8 cellular contexts compared by ENCODE assay signal in the genomic region with DNA sequence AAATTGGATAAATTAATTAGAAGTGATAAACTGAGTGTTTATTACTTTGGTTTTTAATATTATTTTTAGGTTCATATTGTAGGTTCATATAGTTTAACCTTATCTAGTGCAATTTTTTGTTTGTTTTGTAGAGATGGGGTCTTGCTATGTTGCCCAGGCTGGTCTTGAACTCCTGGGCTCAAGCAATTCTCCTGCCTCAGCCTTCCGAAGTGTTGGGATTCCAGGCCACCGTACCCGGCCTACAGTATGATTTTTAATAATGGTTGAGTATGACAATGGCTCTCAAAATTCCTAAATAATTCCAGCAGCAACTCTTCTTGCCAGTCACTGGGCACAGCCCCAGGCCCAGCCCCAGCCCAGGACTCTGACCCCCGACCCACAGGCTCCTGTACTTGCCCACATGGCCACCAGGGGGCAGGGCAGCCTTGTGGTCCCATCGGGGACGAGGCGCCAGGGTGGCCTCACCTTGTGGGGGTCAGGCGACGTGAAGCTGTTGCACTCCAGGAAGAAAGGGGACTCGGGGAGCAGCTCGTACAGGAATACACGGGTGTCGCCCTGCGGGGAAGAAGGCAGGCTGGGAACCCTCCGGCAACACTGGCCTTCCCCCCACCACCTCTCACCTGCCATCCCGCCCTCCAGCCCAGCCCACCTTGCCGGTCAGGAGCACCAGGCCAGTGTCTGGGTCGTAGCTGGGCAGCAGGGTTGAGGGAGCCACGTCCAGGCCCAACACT. TPM values are rescaled to one million over a fixed set of nuclear protein-coding genes. Genes with fewer than 3 reads are reported as not detected.
DNase-seq lines count a peak whose midpoint lies in the region; ATAC-seq and TF ChIP-seq lines count a peak whose summit lies in the region.

No MANE protein-coding gene starts in this region.

- H3K27me3 Mint-ChIP-seq in activated T-cell treated with anti-CD3 and anti-CD28 coated beads, Interleukin-2, amount 50 U/mL, for 4 hours (ENCODE audit: low read depth) = no peaks in the 10 kb centered on the region

- H3K4me1 Mint-ChIP-seq in activated T-cell treated with anti-CD3 and anti-CD28 coated beads, Interleukin-2, amount 50 U/mL, for 4 hours (ENCODE audit: low read depth) = no peaks in the 10 kb centered on the region

- WGBS in psoas muscle, 3 donors = 45 to 46% (median 46%) methylated on average over 12 to 19 of the region's 19 CpGs

- ATAC-seq in activated T-cell treated with anti-CD3 and anti-CD28 coated beads, Interleukin-2, amount 50 U/mL, for 4 hours = peak; percentile 84 to 91
- ATAC-seq in psoas muscle (peak; percentile 77 to 92 (median 86)), GM18909 (IDR thresholded peaks at IDR 0.05; ENCODE audit: poor library complexity, unreplicated experiment) (no peak), HG02678 (IDR thresholded peaks at IDR 0.05; ENCODE audit: unreplicated experiment) (no peak), HG03045 (IDR thresholded peaks at IDR 0.05; ENCODE audit: unreplicated experiment) (no peak)

- no peak overlapping the region for H3K27ac ChIP-seq in psoas muscle

- H3K4me3 Mint-ChIP-seq in activated T-cell treated with anti-CD3 and anti-CD28 coated beads, Interleukin-2, amount 50 U/mL, for 4 hours = no peak overlapping the region

- H3K4me1 ChIP-seq in NT2/D1 (ENCODE audit: insufficient read depth, insufficient read length) (peaks cover 19% of the 10 kb centered on the region), psoas muscle (no peaks in the 10 kb centered on the region)

- H3K9ac ChIP-seq in NT2/D1 (ENCODE audit: insufficient read length, low read depth) = peak overlapping the region; percentile 17

- DNase-seq in GM06990 (ENCODE audit: extremely low read depth, insufficient read length) = no peak
- peak; percentile 55 for DNase-seq in NT2/D1 (ENCODE audit: low read depth, low spot score)
- DNase-seq in activated T-cell treated with anti-CD3 and anti-CD28 coated beads, Interleukin-2, amount 50 U/mL, for 4 hours = peak; percentile 65
- DNase-seq in foreskin fibroblast = peak in 1 of 2 donors; percentile 66
- peak; percentile 78 to 85 for DNase-seq in psoas muscle

- H3K36me3 Mint-ChIP-seq in activated T-cell treated with anti-CD3 and anti-CD28 coated beads, Interleukin-2, amount 50 U/mL, for 4 hours (ENCODE audit: insufficient read depth) = peaks cover 6% of the 10 kb centered on the region

- no peaks in the 10 kb centered on the region for H3K9me3 ChIP-seq in NT2/D1 (ENCODE audit: insufficient read depth, low read length)
- no peaks in the 10 kb centered on the region for H3K9me3 ChIP-seq in psoas muscle

- TF ChIP-seq CTCF in GM06990 (IDR thresholded peaks at IDR 0.05; ENCODE audit: insufficient read depth, low read length, poor library complexity, severe bottlenecking) (peak; percentile 93), foreskin fibroblast (IDR thresholded peaks at IDR 0.05; ENCODE audit: low read depth, low read length) (peak; percentile 94), psoas muscle (IDR thresholded peaks at IDR 0.05) (peak; percentile 98)

- H3K4me3 ChIP-seq in GM06990 (replicated peaks; ENCODE audit: low read depth, low read length) = no peak overlapping the region
- no peak overlapping the region for H3K4me3 ChIP-seq in NT2/D1 (ENCODE audit: insufficient read length, low read depth)
- H3K4me3 ChIP-seq in foreskin fibroblast (ENCODE audit: low read depth in 1 of 2, low read length in 2 of 2) = no peak overlapping the region
- no peak overlapping the region for H3K4me3 ChIP-seq in psoas muscle

- no peaks in the 10 kb centered on the region for H3K9me3 Mint-ChIP-seq in activated T-cell treated with anti-CD3 and anti-CD28 coated beads, Interleukin-2, amount 50 U/mL, for 4 hours

- H3K36me3 ChIP-seq in GM06990 (ENCODE audit: control insufficient read depth, insufficient read depth, low read length) (peaks cover 42% of the 10 kb centered on the region), NT2/D1 (ENCODE audit: insufficient read depth, insufficient read length, low read length) (no peaks in the 10 kb centered on the region), psoas muscle (ENCODE audit: insufficient read depth in 1 of 2, low read depth in 1 of 2) (peaks cover 0 to 28% of the 10 kb centered on the region in 2 donors)

- no peaks in the 10 kb centered on the region for H3K27me3 ChIP-seq in GM06990 (replicated peaks; ENCODE audit: control insufficient read depth, insufficient read depth, low read length)
- H3K27me3 ChIP-seq in NT2/D1 (ENCODE audit: insufficient read depth, insufficient read length) = no peaks in the 10 kb centered on the region
- no peaks in the 10 kb centered on the region for H3K27me3 ChIP-seq in psoas muscle (ENCODE audit: insufficient read depth in 3 of 3, low read length in 2 of 3)

- intact Hi-C loops in psoas muscle (cut with DNase I) = loop anchor here (1.0 kb wide), 1 partner anchor 43 kb away; no protein-coding TSS in a partner anchor

RNA-seq across cellular contexts. Expression of a gene that starts 7.9 kb away (rescaled TPM):
- 100 to 1,000 TPM; 112 to 131 (median 125) TPM for total RNA-seq in activated T-cell treated with anti-CD3 and anti-CD28 coated beads, Interleukin-2, amount 50 U/mL, for 4 hours
- total RNA-seq in psoas muscle = 10 to 100 TPM; 60.5 to 84.2 (median 70.7) TPM
- polyA plus RNA-seq in psoas muscle = 100 to 1,000 TPM; 144 to 163 (median 160) TPM

RNA-seq across cellular contexts. Expression of a gene that starts 12.7 kb away (rescaled TPM):
- under 1 TPM; 0.30 to 0.46 (median 0.34) TPM for total RNA-seq in activated T-cell treated with anti-CD3 and anti-CD28 coated beads, Interleukin-2, amount 50 U/mL, for 4 hours
- total RNA-seq in psoas muscle = 1 to 10 TPM; 3.0 to 3.6 (median 3.4) TPM
- polyA plus RNA-seq in psoas muscle = 1 to 10 TPM; 2.0 to 3.8 (median 3.3) TPM

RNA-seq across cellular contexts. Expression of a gene that starts 43.1 kb away (rescaled TPM):
- under 1 TPM; 0.11 to 0.19 (median 0.13) TPM for total RNA-seq in activated T-cell treated with anti-CD3 and anti-CD28 coated beads, Interleukin-2, amount 50 U/mL, for 4 hours
- total RNA-seq in psoas muscle = 1 to 10 TPM; 1.7 to 3.3 (median 2.4) TPM
- 1 to 10 TPM in 2 of 3 donors, under 1 TPM in 1; 0.96 to 1.3 (median 1.0) TPM for polyA plus RNA-seq in psoas muscle

RNA-seq across cellular contexts. Expression of a gene that starts 57.4 kb away (rescaled TPM):
- 10 to 100 TPM; 75.8 to 79.9 (median 76.4) TPM for total RNA-seq in activated T-cell treated with anti-CD3 and anti-CD28 coated beads, Interleukin-2, amount 50 U/mL, for 4 hours
- total RNA-seq in psoas muscle = 1 to 10 TPM; 5.2 to 7.9 (median 7.2) TPM
- polyA plus RNA-seq in psoas muscle = 1 to 10 TPM; 3.4 to 5.8 (median 3.9) TPM

Comparison
In these comparisons a context has a peak if more than half of its experiments do, and no peak if none do; other contexts are left out.
1. ATAC-seq: peak in activated T-cell treated with anti-CD3 and anti-CD28 coated beads, Interleukin-2, amount 50 U/mL, for 4 hours (2 of 2) and psoas muscle (4 of 4); none in GM18909 (single experiment), HG02678 (single experiment) and HG03045 (single experiment).
2. Peak in every context shown above with its lines, with median percentiles within 50 percentile points of each other: CTCF ChIP-seq.